ENCODE assay signal across 1 cellular context in the genomic region with DNA sequence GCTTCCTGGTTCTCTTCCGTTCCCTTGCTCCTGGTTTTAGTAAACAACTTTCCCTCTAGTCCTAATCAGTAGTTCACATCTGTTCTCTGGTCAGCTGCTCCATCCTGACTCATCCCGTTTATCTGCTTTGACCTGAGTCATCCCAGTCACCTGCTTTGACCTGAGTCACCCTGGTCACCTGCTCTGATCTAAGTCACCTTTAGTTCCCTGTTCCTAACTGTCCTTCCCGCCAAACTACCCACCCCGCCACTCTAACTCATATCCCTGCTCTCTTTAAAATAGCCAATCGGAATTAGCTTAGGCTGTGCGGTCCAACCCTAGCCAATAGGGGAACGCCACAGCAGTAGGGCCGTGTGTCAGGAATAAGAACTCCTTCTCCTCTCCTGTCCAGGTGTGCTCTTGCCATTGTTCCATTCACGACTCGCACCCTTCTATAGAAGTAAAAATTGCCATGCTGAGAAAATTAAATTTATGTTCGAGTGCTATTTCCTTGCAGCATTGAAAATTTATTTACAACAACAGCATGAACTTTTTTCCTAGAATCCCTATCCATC.
A peak's percentile ranks its signal among the peaks of the same experiment; 100 is the strongest.
TF ChIP-seq lines count a peak whose summit lies in the region.

No MANE protein-coding gene starts in this region.

TF ChIP-seq in K562, 482 proteins besides CTCF, POLR2A, EP300 and RAD21 (continued from another document and continues in another):
- TF ChIP-seq, protein P1, sequence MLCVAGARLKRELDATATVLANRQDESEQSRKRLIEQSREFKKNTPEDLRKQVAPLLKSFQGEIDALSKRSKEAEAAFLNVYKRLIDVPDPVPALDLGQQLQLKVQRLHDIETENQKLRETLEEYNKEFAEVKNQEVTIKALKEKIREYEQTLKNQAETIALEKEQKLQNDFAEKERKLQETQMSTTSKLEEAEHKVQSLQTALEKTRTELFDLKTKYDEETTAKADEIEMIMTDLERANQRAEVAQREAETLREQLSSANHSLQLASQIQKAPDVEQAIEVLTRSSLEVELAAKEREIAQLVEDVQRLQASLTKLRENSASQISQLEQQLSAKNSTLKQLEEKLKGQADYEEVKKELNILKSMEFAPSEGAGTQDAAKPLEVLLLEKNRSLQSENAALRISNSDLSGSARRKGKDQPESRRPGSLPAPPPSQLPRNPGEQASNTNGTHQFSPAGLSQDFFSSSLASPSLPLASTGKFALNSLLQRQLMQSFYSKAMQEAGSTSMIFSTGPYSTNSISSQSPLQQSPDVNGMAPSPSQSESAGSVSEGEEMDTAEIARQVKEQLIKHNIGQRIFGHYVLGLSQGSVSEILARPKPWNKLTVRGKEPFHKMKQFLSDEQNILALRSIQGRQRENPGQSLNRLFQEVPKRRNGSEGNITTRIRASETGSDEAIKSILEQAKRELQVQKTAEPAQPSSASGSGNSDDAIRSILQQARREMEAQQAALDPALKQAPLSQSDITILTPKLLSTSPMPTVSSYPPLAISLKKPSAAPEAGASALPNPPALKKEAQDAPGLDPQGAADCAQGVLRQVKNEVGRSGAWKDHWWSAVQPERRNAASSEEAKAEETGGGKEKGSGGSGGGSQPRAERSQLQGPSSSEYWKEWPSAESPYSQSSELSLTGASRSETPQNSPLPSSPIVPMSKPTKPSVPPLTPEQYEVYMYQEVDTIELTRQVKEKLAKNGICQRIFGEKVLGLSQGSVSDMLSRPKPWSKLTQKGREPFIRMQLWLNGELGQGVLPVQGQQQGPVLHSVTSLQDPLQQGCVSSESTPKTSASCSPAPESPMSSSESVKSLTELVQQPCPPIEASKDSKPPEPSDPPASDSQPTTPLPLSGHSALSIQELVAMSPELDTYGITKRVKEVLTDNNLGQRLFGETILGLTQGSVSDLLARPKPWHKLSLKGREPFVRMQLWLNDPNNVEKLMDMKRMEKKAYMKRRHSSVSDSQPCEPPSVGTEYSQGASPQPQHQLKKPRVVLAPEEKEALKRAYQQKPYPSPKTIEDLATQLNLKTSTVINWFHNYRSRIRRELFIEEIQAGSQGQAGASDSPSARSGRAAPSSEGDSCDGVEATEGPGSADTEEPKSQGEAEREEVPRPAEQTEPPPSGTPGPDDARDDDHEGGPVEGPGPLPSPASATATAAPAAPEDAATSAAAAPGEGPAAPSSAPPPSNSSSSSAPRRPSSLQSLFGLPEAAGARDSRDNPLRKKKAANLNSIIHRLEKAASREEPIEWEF (CRISPR knock-in tag; IDR thresholded peaks at IDR 0.05) = no peak
- TF ChIP-seq RHOXF2B (CRISPR knock-in tag; conservative IDR thresholded peaks at IDR 0.05) (0 out of 2 replicates have a peak, but pooled peaks have one; percentile 42), HNRNPL (IDR thresholded peaks at IDR 0.05; ENCODE audit: low read depth, low read length) (no peak), TAF7 (tag; IDR thresholded peaks at IDR 0.05) (no peak), KLF10 (CRISPR knock-in tag; IDR thresholded peaks at IDR 0.05) (no peak), NEUROD1 (IDR thresholded peaks at IDR 0.05; ENCODE audit: borderline replicate concordance, low read depth, low read length, partially characterized antibody) (peak; percentile 79), ZNF239 (CRISPR knock-in tag; IDR thresholded peaks at IDR 0.05) (no peak; the same call in 1 of the 2 replicates), ZNF232 (CRISPR knock-in tag; IDR thresholded peaks at IDR 0.05) (no peak), KDM5B (IDR thresholded peaks at IDR 0.05; ENCODE audit: insufficient replicate concordance, low read depth, low read length) (no peak), ZC3H11A (IDR thresholded peaks at IDR 0.05; ENCODE audit: low read depth, low read length) (no peak), PCBP2 (IDR thresholded peaks at IDR 0.05; ENCODE audit: low read depth, low read length, poor library complexity, severe bottlenecking) (no peak), POLR2H (tag; IDR thresholded peaks at IDR 0.05; ENCODE audit: low read depth) (no peak), SUPT5H (IDR thresholded peaks at IDR 0.05) (no peak), ZNF644 (tag; IDR thresholded peaks at IDR 0.05; ENCODE audit: low read depth) (no peak; the same call in none of the 2 replicates), MTA3 (IDR thresholded peaks at IDR 0.05; ENCODE audit: borderline replicate concordance) (peak; percentile 28; the same call in 1 of the 2 replicates), ZNF174 (CRISPR knock-in tag; IDR thresholded peaks at IDR 0.05) (no peak), ATF7 (IDR thresholded peaks at IDR 0.05) (peak; percentile 88)
- TF ChIP-seq, protein P2, sequence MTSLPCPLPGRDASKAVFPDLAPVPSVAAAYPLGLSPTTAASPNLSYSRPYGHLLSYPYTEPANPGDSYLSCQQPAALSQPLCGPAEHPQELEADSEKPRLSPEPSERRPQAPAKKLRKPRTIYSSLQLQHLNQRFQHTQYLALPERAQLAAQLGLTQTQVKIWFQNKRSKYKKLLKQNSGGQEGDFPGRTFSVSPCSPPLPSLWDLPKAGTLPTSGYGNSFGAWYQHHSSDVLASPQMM (CRISPR knock-in tag; IDR thresholded peaks at IDR 0.05) = no peak
- TF ChIP-seq, protein P3, sequence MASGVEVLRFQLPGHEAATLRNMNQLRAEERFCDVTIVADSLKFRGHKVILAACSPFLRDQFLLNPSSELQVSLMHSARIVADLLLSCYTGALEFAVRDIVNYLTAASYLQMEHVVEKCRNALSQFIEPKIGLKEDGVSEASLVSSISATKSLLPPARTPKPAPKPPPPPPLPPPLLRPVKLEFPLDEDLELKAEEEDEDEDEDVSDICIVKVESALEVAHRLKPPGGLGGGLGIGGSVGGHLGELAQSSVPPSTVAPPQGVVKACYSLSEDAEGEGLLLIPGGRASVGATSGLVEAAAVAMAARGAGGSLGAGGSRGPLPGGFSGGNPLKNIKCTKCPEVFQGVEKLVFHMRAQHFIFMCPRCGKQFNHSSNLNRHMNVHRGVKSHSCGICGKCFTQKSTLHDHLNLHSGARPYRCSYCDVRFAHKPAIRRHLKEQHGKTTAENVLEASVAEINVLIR (CRISPR knock-in tag; IDR thresholded peaks at IDR 0.05) = no peak
- TF ChIP-seq, protein P4, sequence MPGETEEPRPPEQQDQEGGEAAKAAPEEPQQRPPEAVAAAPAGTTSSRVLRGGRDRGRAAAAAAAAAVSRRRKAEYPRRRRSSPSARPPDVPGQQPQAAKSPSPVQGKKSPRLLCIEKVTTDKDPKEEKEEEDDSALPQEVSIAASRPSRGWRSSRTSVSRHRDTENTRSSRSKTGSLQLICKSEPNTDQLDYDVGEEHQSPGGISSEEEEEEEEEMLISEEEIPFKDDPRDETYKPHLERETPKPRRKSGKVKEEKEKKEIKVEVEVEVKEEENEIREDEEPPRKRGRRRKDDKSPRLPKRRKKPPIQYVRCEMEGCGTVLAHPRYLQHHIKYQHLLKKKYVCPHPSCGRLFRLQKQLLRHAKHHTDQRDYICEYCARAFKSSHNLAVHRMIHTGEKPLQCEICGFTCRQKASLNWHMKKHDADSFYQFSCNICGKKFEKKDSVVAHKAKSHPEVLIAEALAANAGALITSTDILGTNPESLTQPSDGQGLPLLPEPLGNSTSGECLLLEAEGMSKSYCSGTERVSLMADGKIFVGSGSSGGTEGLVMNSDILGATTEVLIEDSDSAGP (CRISPR knock-in tag; IDR thresholded peaks at IDR 0.05) = no peak
- TF ChIP-seq, protein P5, sequence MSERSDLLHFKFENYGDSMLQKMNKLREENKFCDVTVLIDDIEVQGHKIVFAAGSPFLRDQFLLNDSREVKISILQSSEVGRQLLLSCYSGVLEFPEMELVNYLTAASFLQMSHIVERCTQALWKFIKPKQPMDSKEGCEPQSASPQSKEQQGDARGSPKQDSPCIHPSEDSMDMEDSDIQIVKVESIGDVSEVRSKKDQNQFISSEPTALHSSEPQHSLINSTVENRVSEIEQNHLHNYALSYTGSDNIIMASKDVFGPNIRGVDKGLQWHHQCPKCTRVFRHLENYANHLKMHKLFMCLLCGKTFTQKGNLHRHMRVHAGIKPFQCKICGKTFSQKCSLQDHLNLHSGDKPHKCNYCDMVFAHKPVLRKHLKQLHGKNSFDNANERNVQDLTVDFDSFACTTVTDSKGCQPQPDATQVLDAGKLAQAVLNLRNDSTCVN (CRISPR knock-in tag; IDR thresholded peaks at IDR 0.05) = no peak; the same call in 1 of the 2 replicates
- TF ChIP-seq, protein P6, sequence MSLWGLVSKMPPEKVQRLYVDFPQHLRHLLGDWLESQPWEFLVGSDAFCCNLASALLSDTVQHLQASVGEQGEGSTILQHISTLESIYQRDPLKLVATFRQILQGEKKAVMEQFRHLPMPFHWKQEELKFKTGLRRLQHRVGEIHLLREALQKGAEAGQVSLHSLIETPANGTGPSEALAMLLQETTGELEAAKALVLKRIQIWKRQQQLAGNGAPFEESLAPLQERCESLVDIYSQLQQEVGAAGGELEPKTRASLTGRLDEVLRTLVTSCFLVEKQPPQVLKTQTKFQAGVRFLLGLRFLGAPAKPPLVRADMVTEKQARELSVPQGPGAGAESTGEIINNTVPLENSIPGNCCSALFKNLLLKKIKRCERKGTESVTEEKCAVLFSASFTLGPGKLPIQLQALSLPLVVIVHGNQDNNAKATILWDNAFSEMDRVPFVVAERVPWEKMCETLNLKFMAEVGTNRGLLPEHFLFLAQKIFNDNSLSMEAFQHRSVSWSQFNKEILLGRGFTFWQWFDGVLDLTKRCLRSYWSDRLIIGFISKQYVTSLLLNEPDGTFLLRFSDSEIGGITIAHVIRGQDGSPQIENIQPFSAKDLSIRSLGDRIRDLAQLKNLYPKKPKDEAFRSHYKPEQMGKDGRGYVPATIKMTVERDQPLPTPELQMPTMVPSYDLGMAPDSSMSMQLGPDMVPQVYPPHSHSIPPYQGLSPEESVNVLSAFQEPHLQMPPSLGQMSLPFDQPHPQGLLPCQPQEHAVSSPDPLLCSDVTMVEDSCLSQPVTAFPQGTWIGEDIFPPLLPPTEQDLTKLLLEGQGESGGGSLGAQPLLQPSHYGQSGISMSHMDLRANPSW (CRISPR knock-in tag; IDR thresholded peaks at IDR 0.05) = no peak
- TF ChIP-seq, protein P7, sequence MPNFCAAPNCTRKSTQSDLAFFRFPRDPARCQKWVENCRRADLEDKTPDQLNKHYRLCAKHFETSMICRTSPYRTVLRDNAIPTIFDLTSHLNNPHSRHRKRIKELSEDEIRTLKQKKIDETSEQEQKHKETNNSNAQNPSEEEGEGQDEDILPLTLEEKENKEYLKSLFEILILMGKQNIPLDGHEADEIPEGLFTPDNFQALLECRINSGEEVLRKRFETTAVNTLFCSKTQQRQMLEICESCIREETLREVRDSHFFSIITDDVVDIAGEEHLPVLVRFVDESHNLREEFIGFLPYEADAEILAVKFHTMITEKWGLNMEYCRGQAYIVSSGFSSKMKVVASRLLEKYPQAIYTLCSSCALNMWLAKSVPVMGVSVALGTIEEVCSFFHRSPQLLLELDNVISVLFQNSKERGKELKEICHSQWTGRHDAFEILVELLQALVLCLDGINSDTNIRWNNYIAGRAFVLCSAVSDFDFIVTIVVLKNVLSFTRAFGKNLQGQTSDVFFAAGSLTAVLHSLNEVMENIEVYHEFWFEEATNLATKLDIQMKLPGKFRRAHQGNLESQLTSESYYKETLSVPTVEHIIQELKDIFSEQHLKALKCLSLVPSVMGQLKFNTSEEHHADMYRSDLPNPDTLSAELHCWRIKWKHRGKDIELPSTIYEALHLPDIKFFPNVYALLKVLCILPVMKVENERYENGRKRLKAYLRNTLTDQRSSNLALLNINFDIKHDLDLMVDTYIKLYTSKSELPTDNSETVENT (CRISPR knock-in tag; IDR thresholded peaks at IDR 0.05) = no peak
- TF ChIP-seq, protein P8, sequence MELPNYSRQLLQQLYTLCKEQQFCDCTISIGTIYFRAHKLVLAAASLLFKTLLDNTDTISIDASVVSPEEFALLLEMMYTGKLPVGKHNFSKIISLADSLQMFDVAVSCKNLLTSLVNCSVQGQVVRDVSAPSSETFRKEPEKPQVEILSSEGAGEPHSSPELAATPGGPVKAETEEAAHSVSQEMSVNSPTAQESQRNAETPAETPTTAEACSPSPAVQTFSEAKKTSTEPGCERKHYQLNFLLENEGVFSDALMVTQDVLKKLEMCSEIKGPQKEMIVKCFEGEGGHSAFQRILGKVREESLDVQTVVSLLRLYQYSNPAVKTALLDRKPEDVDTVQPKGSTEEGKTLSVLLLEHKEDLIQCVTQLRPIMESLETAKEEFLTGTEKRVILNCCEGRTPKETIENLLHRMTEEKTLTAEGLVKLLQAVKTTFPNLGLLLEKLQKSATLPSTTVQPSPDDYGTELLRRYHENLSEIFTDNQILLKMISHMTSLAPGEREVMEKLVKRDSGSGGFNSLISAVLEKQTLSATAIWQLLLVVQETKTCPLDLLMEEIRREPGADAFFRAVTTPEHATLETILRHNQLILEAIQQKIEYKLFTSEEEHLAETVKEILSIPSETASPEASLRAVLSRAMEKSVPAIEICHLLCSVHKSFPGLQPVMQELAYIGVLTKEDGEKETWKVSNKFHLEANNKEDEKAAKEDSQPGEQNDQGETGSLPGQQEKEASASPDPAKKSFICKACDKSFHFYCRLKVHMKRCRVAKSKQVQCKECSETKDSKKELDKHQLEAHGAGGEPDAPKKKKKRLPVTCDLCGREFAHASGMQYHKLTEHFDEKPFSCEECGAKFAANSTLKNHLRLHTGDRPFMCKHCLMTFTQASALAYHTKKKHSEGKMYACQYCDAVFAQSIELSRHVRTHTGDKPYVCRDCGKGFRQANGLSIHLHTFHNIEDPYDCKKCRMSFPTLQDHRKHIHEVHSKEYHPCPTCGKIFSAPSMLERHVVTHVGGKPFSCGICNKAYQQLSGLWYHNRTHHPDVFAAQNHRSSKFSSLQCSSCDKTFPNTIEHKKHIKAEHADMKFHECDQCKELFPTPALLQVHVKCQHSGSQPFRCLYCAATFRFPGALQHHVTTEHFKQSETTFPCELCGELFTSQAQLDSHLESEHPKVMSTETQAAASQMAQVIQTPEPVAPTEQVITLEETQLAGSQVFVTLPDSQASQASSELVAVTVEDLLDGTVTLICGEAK (IDR thresholded peaks at IDR 0.05) = no peak
- TF ChIP-seq, protein P8 (CRISPR knock-in tag; IDR thresholded peaks at IDR 0.05) = no peak
